ENCODE assay signal across 7 cellular contexts in genomic region chr15:49621327-49622210, GRCh38. TPM values are rescaled to one million over a fixed set of nuclear protein-coding genes. Genes with fewer than 3 reads are reported as not detected.
DNase-seq lines count a peak whose midpoint lies in the region; ATAC-seq and TF ChIP-seq lines count a peak whose summit lies in the region.

No MANE protein-coding gene starts in this region.

- H3K36me3 ChIP-seq in HCT116 (ENCODE audit: control insufficient read depth in 1 of 2, insufficient read depth in 2 of 2, low read length in 2 of 2) (peaks cover under 1 to 28% of the 10 kb centered on the region in 2 experiments; a peak in 3 of 4 replicates), NT2/D1 (ENCODE audit: insufficient read depth, insufficient read length, low read length) (peaks cover 25% of the 10 kb centered on the region)

- DNase-seq in HCT116 (ENCODE audit: low read depth, low spot score) (no peak), NT2/D1 (ENCODE audit: low read depth, low spot score) (no peak), mesothelial cell of epicardium (ENCODE audit: low spot score in 2 of 2, unreplicated experiment in 2 of 2) (no peak), epidermal melanocyte (ENCODE audit: insufficient read length, low spot score) (no peak)
- no peak for DNase-seq in central memory CD8-positive, alpha-beta T cell (ENCODE audit: low spot score in 2 of 2)

- RAD21 ChIA-PET in HCT116 (lab: Charles Lee; ENCODE audit: low non-redundant PET in 1 of 2, low total read pairs in 2 of 2, uncharacterized antibody in 2 of 2, unreplicated experiment in 2 of 2): interaction anchor here in 1 of 2 experiments (0.7 kb wide), 1 partner anchor 268 kb away, joined by 4 read pairs; no protein-coding TSS in a partner anchor

- peaks cover 57% of the 10 kb centered on the region for H3K79me2 ChIP-seq in HCT116 (ENCODE audit: insufficient read depth, low read length)

- TF ChIP-seq POLR2A in HCT116 (IDR thresholded peaks at IDR 0.05; ENCODE audit: borderline replicate concordance, extremely low read depth, insufficient read depth, insufficient read length): no peak

- TF ChIP-seq CTCF in HCT116 (IDR thresholded peaks at IDR 0.05 in 2 of 3, conservative IDR thresholded peaks at IDR 0.05 in 1 of 3; ENCODE audit: borderline replicate concordance in 1 of 3, insufficient read depth in 1 of 3, low read depth in 2 of 3, low read length in 2 of 3): no peak
- TF ChIP-seq CTCF in mesothelial cell of epicardium (IDR thresholded peaks at IDR 0.05; ENCODE audit: unreplicated experiment): no peak

- peak overlapping the region; percentile 68 for H3K27ac ChIP-seq in HCT116 (ENCODE audit: low read depth, low read length)

- ATAC-seq in HCT116 (no peak), HG02970 (IDR thresholded peaks at IDR 0.05; ENCODE audit: low FRiP score, unreplicated experiment) (no peak), GM18520 (IDR thresholded peaks at IDR 0.05; ENCODE audit: unreplicated experiment) (no peak)
- no peak for ATAC-seq in central memory CD8-positive, alpha-beta T cell (replicated peaks; ENCODE audit: extremely low read depth, poor library complexity, severe bottlenecking)

- H3K9ac ChIP-seq in HCT116 (ENCODE audit: low read length) (peak overlapping the region; percentile 87), NT2/D1 (ENCODE audit: insufficient read length, low read depth) (peak overlapping the region; percentile 90)

- intact Hi-C loops in HCT116 (cut with micrococcal nuclease): loop anchor here (5.0 to 10.0 kb wide), 2 partner anchors 387 to 759 kb away; no protein-coding TSS in a partner anchor

- no peak overlapping the region for H2AFZ ChIP-seq in HCT116 (ENCODE audit: low read depth, low read length, poor library complexity, severe bottlenecking)

- no peak for TF ChIP-seq RAD21 in HCT116 (IDR thresholded peaks at IDR 0.05; ENCODE audit: low read depth)

- BruUV-seq in HCT116 (replicated peaks; lab: Mats Ljungman, UMichigan): TSS peak; percentile 54

- H3K4me3 Mint-ChIP-seq in central memory CD8-positive, alpha-beta T cell: peak overlapping the region; percentile 84
- H3K4me3 Mint-ChIP-seq in mesothelial cell of epicardium: peak overlapping the region; percentile 98

- H4K20me1 ChIP-seq in HCT116 (ENCODE audit: insufficient read depth): no peaks in the 10 kb centered on the region

- peaks cover 28% of the 10 kb centered on the region for H3K4me1 Mint-ChIP-seq in central memory CD8-positive, alpha-beta T cell
- H3K4me1 Mint-ChIP-seq in mesothelial cell of epicardium: peaks cover 32% of the 10 kb centered on the region

- H3K27ac Mint-ChIP-seq in central memory CD8-positive, alpha-beta T cell (ENCODE audit: low read depth): peak overlapping the region; percentile 88
- H3K27ac Mint-ChIP-seq in mesothelial cell of epicardium: peak overlapping the region; percentile 100

- peak overlapping the region; percentile 78 for H3K4me2 ChIP-seq in HCT116 (ENCODE audit: low read length)

- H3K36me3 Mint-ChIP-seq in central memory CD8-positive, alpha-beta T cell (ENCODE audit: insufficient read depth): peaks cover 10% of the 10 kb centered on the region
- H3K36me3 Mint-ChIP-seq in mesothelial cell of epicardium: peaks cover 34% of the 10 kb centered on the region

- H3K9me3 Mint-ChIP-seq in central memory CD8-positive, alpha-beta T cell: no peaks in the 10 kb centered on the region
- H3K9me3 Mint-ChIP-seq in mesothelial cell of epicardium: peaks cover 14% of the 10 kb centered on the region

- H3K27me3 Mint-ChIP-seq in central memory CD8-positive, alpha-beta T cell: no peaks in the 10 kb centered on the region
- no peaks in the 10 kb centered on the region for H3K27me3 Mint-ChIP-seq in mesothelial cell of epicardium (ENCODE audit: low read depth)

- H3K4me1 ChIP-seq in HCT116 (ENCODE audit: control insufficient read depth in 1 of 2, insufficient read depth in 2 of 2, low read length in 2 of 2) (peaks cover 12 to 23% of the 10 kb centered on the region in 2 experiments), NT2/D1 (ENCODE audit: insufficient read depth, insufficient read length) (no peaks in the 10 kb centered on the region)

- peak overlapping the region; percentile 63 to 88 for H3K4me3 ChIP-seq in HCT116 (replicated peaks in 1 of 2; ENCODE audit: low read depth in 1 of 2, low read length in 2 of 2)
- H3K4me3 ChIP-seq in NT2/D1 (ENCODE audit: insufficient read length, low read depth): peak overlapping the region; percentile 79

- H3K27me3 ChIP-seq in HCT116 (ENCODE audit: insufficient read depth, low read length) (no peaks in the 10 kb centered on the region), NT2/D1 (ENCODE audit: insufficient read depth, insufficient read length) (no peaks in the 10 kb centered on the region)

- no peaks in the 10 kb centered on the region for H3K9me2 ChIP-seq in HCT116 (ENCODE audit: insufficient read depth)

- CTCF ChIA-PET in HCT116 (lab: Charles Lee): no interaction called here

- peaks cover 8 to 9% of the 10 kb centered on the region in 2 experiments; a peak in 2 of 4 replicates for H3K9me3 ChIP-seq in HCT116 (ENCODE audit: control insufficient read depth in 1 of 2, insufficient read depth in 1 of 2, low read depth in 1 of 2, low read length in 2 of 2)
- peaks cover 39% of the 10 kb centered on the region for H3K9me3 ChIP-seq in NT2/D1 (ENCODE audit: insufficient read depth, low read length)

- POLR2A ChIA-PET in HCT116 (lab: Charles Lee): interaction anchor here (0.6 to 1.0 kb wide), 3 partner anchors 10 to 1011 kb away, joined by 3 to 7 read pairs (median 4); no protein-coding TSS in a partner anchor

TF ChIP-seq in HCT116, 20 proteins besides CTCF, POLR2A, EP300 and RAD21 (continues in another document):
- TF ChIP-seq POLR2AphosphoS5 (IDR thresholded peaks at IDR 0.05; ENCODE audit: low read depth, low read length) (no peak), ATF3 (IDR thresholded peaks at IDR 0.05) (no peak), SP1 (IDR thresholded peaks at IDR 0.05; ENCODE audit: low read depth) (no peak), SRF (IDR thresholded peaks at IDR 0.05; ENCODE audit: low read depth) (no peak), CEBPB (IDR thresholded peaks at IDR 0.05; ENCODE audit: low read depth) (no peak), MAX (IDR thresholded peaks at IDR 0.05) (no peak), CBX3 (IDR thresholded peaks at IDR 0.05; ENCODE audit: low read depth) (no peak), EZH2 (IDR thresholded peaks at IDR 0.05) (no peak), EZH2phosphoT487 (IDR thresholded peaks at IDR 0.05; ENCODE audit: borderline replicate concordance) (no peak), ELF1 (IDR thresholded peaks at IDR 0.05; ENCODE audit: borderline replicate concordance, low read depth) (no peak), ZFX (IDR thresholded peaks at IDR 0.05) (no peak), ZNF274 (IDR thresholded peaks at IDR 0.05; ENCODE audit: low read depth, low read length) (no peak), FOSL1 (IDR thresholded peaks at IDR 0.05; ENCODE audit: low read depth) (no peak), REST (IDR thresholded peaks at IDR 0.05; ENCODE audit: low read depth) (no peak), YY1 (IDR thresholded peaks at IDR 0.05; ENCODE audit: extremely low read depth, insufficient replicate concordance, low read depth, low read length) (no peak), TCF7L2 (IDR thresholded peaks at IDR 0.05; ENCODE audit: borderline replicate concordance, extremely low read depth, insufficient read depth, insufficient read length) (no peak)

RNA-seq across cellular contexts. Expression of gene DTWD1, which starts 0.7 kb away (rescaled TPM):
- total RNA-seq in HCT116 (2021; ENCODE audit: unreplicated experiment) (34.5 TPM), mesothelial cell of epicardium (36.6 to 41.2 TPM (median 37.8 TPM) in 3 replicates)
- 9.6 and 16.4 TPM in 2 replicates for polyA plus RNA-seq in HCT116 (2012)

RNA-seq across cellular contexts. Expression of gene FAM227B, which starts 1.0 kb away (rescaled TPM):
- total RNA-seq in HCT116 (2021; ENCODE audit: unreplicated experiment): 6.9 TPM
- 4.9 and 5.1 TPM in 2 replicates for polyA plus RNA-seq in HCT116 (2012)
- total RNA-seq in mesothelial cell of epicardium: 8.0 to 9.4 TPM (median 8.0 TPM) in 3 replicates
